In the genomic region with DNA sequence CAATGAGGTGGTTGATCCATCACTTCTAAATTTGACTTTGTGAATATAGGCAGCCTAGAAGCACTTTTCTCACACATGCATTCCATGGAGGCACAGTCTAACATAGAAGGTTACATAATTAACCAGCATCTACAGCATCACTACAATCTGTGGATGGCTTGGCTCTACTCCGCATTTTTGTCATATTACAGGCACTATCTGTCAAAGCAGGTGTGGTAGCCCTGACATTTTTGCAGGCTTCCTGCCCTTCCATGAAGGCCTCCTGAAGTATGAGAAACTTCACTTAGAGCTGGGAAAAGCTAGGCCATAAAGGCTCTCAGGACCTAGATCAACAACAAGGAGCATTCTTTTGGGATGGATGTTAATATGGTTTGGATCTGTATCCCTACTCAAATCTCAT, we compare ENCODE assay signal across 11 cellular contexts.
"Had no signal": no experiment of that assay in that cellular context is flagged by ENCODE, and none has a peak within 500 bp of the region (broad histone marks: within the 10 kb centered on the region; RNA-seq: fewer than 3 reads in every experiment).

No MANE protein-coding gene starts in this region.

- H3K27ac Mint-ChIP-seq: GM23338, H9, HFFc6 had no signal

- H3K4me2 ChIP-seq: GM23338 had no signal

- ATAC-seq: GM23338, HCT116 had no signal

- H3K9me3 ChIP-seq: HAP-1 had no signal

- H3K4me3 ChIP-seq: GM23248, GM23338, HAP-1 had no signal

- H3K4me1 ChIP-seq: HAP-1 had no signal

- H2AFZ ChIP-seq: GM23248, GM23338 had no signal

- FAIRE-seq: H1, H54 had no signal

- H3K36me3 ChIP-seq: HAP-1 had no signal

- H3K4me3 Mint-ChIP-seq: GM23338, H9, HFFc6 had no signal

- H3K27ac ChIP-seq: GM23248 had no signal

- H3K9ac ChIP-seq: GM23248 had no signal

- DNase-seq: GM23248, GOT3, H7, H9, HCEC 1CT, HFFc6 had no signal
